ENCODE assay signal across 1 cellular context in the genomic region with DNA sequence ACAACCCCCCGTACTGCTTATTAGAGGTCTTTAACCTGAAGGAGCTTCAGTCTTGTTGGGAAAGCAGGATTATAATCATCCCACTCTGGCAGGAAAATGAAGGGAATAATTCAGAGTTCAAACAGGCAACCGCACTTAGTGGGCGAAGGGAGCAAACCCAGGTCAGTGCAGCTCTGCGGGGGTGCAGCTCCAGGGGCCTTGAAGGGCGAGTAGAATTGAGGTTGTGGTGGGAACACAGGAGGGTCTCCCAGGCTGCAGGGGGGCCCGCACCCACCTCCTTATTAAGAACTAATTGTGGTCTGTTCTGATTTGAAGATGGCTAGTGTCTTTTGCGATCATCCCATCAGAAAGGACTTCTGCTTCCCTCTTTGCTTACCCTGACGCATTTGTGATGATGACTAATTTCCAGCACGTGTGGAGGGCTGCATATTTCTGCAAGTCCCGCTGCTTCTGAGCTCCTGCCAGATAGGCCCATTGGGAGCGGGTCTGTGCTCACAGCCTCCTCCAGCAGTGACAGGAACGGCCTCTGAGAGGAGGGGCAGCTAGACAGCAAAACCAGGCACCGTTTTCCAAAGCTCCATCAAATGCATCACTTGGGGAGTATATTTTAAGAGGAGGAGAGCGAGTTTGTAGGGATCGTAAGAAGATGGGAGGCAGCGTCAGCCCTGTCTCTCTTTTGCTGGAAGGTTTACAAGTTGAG.
A peak's percentile ranks its signal among the peaks of the same experiment; 100 is the strongest.
TF ChIP-seq lines count a peak whose summit lies in the region.

No MANE protein-coding gene starts in this region.

TF ChIP-seq in IMR-90, 13 proteins besides CTCF, POLR2A, EP300 and RAD21:
- TF ChIP-seq MAZ (IDR thresholded peaks at IDR 0.05; ENCODE audit: borderline replicate concordance, low read depth, low read length): no peak; the same call in 1 of the 2 replicates
- no peak for TF ChIP-seq RFX5 (IDR thresholded peaks at IDR 0.05; ENCODE audit: low read depth, low read length)
- TF ChIP-seq FOS (IDR thresholded peaks at IDR 0.05; ENCODE audit: low read depth, low read length): peak; percentile 61
- TF ChIP-seq, protein P1, sequence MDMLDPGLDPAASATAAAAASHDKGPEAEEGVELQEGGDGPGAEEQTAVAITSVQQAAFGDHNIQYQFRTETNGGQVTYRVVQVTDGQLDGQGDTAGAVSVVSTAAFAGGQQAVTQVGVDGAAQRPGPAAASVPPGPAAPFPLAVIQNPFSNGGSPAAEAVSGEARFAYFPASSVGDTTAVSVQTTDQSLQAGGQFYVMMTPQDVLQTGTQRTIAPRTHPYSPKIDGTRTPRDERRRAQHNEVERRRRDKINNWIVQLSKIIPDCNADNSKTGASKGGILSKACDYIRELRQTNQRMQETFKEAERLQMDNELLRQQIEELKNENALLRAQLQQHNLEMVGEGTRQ (IDR thresholded peaks at IDR 0.05; ENCODE audit: low read depth, low read length): peak; percentile 86
- TF ChIP-seq SMC3 (IDR thresholded peaks at IDR 0.05; ENCODE audit: low read depth, low read length): no peak
- TF ChIP-seq MAFK (IDR thresholded peaks at IDR 0.05; ENCODE audit: low read depth, low read length): no peak
- no peak for TF ChIP-seq NFE2L2 (IDR thresholded peaks at IDR 0.05; ENCODE audit: low read depth, low read length)
- no peak for TF ChIP-seq RCOR1 (IDR thresholded peaks at IDR 0.05; ENCODE audit: insufficient replicate concordance, low read length)
- TF ChIP-seq MXI1 (IDR thresholded peaks at IDR 0.05; ENCODE audit: borderline replicate concordance, low read depth, low read length): peak; percentile 52; the same call in 1 of the 2 replicates
- TF ChIP-seq BHLHE40 (IDR thresholded peaks at IDR 0.05; ENCODE audit: low read depth, low read length): peak; percentile 99
- TF ChIP-seq, protein P2, sequence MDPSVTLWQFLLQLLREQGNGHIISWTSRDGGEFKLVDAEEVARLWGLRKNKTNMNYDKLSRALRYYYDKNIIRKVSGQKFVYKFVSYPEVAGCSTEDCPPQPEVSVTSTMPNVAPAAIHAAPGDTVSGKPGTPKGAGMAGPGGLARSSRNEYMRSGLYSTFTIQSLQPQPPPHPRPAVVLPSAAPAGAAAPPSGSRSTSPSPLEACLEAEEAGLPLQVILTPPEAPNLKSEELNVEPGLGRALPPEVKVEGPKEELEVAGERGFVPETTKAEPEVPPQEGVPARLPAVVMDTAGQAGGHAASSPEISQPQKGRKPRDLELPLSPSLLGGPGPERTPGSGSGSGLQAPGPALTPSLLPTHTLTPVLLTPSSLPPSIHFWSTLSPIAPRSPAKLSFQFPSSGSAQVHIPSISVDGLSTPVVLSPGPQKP (IDR thresholded peaks at IDR 0.05; ENCODE audit: borderline replicate concordance, low read depth, low read length): no peak
- no peak for TF ChIP-seq CEBPB (IDR thresholded peaks at IDR 0.05; ENCODE audit: low read depth, low read length)
- TF ChIP-seq CHD1 (IDR thresholded peaks at IDR 0.05; ENCODE audit: low read depth, low read length): no peak
